ENCODE assay signal across 24 cellular contexts in the genomic region with DNA sequence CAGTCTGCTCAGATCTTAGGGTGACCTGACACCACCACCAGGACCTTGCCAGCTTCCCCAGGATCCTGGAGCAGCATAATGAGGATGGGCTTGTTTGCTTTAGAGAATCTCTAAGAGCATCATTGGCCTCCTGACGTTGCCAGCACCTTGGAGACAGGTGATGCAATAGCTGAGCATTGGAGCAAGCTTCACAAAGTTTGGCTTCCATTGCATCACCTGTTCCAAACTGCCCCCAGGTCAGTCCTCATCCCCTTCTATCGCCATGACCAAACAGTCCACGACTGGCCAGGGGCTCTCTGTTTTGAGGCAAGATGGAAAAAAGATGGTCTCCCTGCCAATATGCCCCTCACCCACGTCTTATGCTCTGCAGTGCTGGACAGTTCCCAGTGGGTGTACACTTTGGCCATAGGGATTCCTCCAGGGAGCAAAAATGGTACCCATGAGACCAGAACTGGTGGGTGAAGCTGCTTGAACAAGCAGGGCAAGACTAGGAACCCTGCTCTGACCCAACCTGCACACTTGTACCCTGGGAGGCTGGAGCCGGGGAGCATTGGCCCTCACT.
"Had no signal": no experiment of that assay in that cellular context is flagged by ENCODE, and none has a peak within 500 bp of the region (broad histone marks: within the 10 kb centered on the region; RNA-seq: fewer than 3 reads in every experiment).

No MANE protein-coding gene starts in this region.

- H3K27ac ChIP-seq: brain microvascular endothelial cell, cardiac muscle cell, VCaP had no signal

- H3K4me1 Mint-ChIP-seq: activated CD4-positive, alpha-beta T cell treated with anti-CD3 and anti-CD28 coated beads, Interleukin-2, amount 10 ng/mL, durations not matched to agents 7 days and 5 days; activated naive CD8-positive, alpha-beta T cell treated with anti-CD3 and anti-CD28 coated beads for 36 hours; activated T-helper 17 cell treated with anti-CD3 and anti-CD28 coated beads, Interleukin-2, amount 50 U/mL, for 72 hours had no signal

- H3K4me3 ChIP-seq: cardiac muscle cell had no signal

- H3K9me3 Mint-ChIP-seq: activated CD4-positive, alpha-beta T cell treated with anti-CD3 and anti-CD28 coated beads, Interleukin-2, amount 10 ng/mL, durations not matched to agents 7 days and 5 days had no signal

- FAIRE-seq: RCC 7860 had no signal

- H3K36me3 Mint-ChIP-seq: activated CD4-positive, alpha-beta memory T cell treated with anti-CD3 and anti-CD28 coated beads for 36 hours; activated naive CD8-positive, alpha-beta T cell treated with anti-CD3 and anti-CD28 coated beads for 36 hours had no signal

- H3K36me3 ChIP-seq: brain microvascular endothelial cell, cardiac muscle cell had no signal

- H3K27ac Mint-ChIP-seq: activated CD4-positive, alpha-beta memory T cell treated with anti-CD3 and anti-CD28 coated beads for 36 hours; activated CD4-positive, alpha-beta T cell treated with anti-CD3 and anti-CD28 coated beads, Interleukin-2, amount 10 ng/mL, durations not matched to agents 7 days and 5 days; activated naive CD4-positive, alpha-beta T cell treated with anti-CD3 and anti-CD28 coated beads for 36 hours; activated naive CD8-positive, alpha-beta T cell treated with anti-CD3 and anti-CD28 coated beads for 36 hours; activated T-helper 17 cell treated with anti-CD3 and anti-CD28 coated beads, Interleukin-2, amount 50 U/mL, for 72 hours had no signal

- DNase-seq: activated CD4-positive, alpha-beta memory T cell treated with anti-CD3 and anti-CD28 coated beads for 36 hours; activated CD4-positive, alpha-beta T cell treated with anti-CD3 and anti-CD28 coated beads, Interleukin-2, amount 10 ng/mL, durations not matched to agents 7 days and 5 days; activated CD4-positive, CD25-positive, alpha-beta regulatory T cell; activated gamma-delta T cell; activated naive CD4-positive, alpha-beta T cell treated with anti-CD3 and anti-CD28 coated beads for 36 hours; activated naive CD8-positive, alpha-beta T cell treated with anti-CD3 and anti-CD28 coated beads for 36 hours; activated T-cell treated with anti-CD3 and anti-CD28 coated beads for 4 hours; activated T-cell treated with anti-CD3 and anti-CD28 coated beads, Interleukin-2, amount 50 U/mL, for 48 hours; brain microvascular endothelial cell; MV-4-11; NCI-H1092 treated with DMSO at 0.1 percent for 48 hours; NCI-H1417 treated with DMSO at 0.1 percent for 48 hours; NCI-H1694; NCI-H2029; NCI-H2107; NCI-H510A treated with DMSO at 0.1 percent for 48 hours; NCI-H69; NK-92 treated with Interleukin-12 subunit alpha and Interleukin-12 subunit beta, amount 100 ng/mL, for 24 hours; SIG-M5; T-helper 1 cell had no signal

- ATAC-seq: activated T-helper 17 cell treated with anti-CD3 and anti-CD28 coated beads, Interleukin-2, amount 50 U/mL, for 72 hours had no signal

- H3K27me3 ChIP-seq: brain microvascular endothelial cell, cardiac muscle cell had no signal

- H3K4me3 Mint-ChIP-seq: activated CD4-positive, alpha-beta memory T cell treated with anti-CD3 and anti-CD28 coated beads for 36 hours; activated CD4-positive, alpha-beta T cell treated with anti-CD3 and anti-CD28 coated beads, Interleukin-2, amount 10 ng/mL, durations not matched to agents 7 days and 5 days; activated naive CD4-positive, alpha-beta T cell treated with anti-CD3 and anti-CD28 coated beads for 36 hours; activated naive CD8-positive, alpha-beta T cell treated with anti-CD3 and anti-CD28 coated beads for 36 hours; activated T-helper 17 cell treated with anti-CD3 and anti-CD28 coated beads, Interleukin-2, amount 50 U/mL, for 72 hours had no signal
